In the genomic region with DNA sequence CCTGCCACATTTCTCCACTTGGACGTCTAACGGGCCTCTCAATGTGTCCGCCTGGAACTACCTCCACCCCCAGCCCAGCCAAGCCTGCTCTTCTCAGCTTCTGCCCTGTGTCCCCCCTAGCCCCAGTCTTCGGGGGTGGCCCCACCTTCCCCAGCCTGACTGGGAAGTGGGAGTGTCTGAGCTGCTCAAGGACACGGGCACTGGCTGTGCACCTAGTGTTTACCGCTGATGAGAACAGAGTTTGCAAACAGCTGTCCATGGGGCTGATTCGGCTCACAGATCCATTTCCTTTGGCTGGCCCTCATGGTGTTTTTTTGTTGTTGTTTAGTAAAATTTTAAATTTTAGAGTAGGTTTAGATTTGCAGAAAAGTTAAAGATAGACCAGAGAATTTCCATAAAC, we compare ENCODE assay signal across 27 cellular contexts.
DNase-seq lines count a peak whose midpoint lies in the region; ATAC-seq, FAIRE-seq and TF ChIP-seq lines count a peak whose summit lies in the region.
"Had no signal": no experiment of that assay in that cellular context is flagged by ENCODE, and none has a peak within 500 bp of the region (broad histone marks: within the 10 kb centered on the region; RNA-seq: fewer than 3 reads in every experiment).

No MANE protein-coding gene starts in this region.

- POLR2A ChIA-PET in H1 (lab: Charles Lee; ENCODE audit: partially characterized antibody): no interaction called here
- POLR2A ChIA-PET in PC-3 (lab: Charles Lee; ENCODE audit: unreplicated experiment): no interaction called here

- H3K9ac ChIP-seq in H9 (ENCODE audit: extremely low read depth, insufficient read length, low read length) (no peak overlapping the region), H1 (replicated peaks in 1 of 4; ENCODE audit: extremely low read depth in 1 of 4, low read depth in 3 of 4, low read length in 3 of 4) (no peak overlapping the region), PC-3 (ENCODE audit: low read length) (no peak overlapping the region)
- H3K9ac ChIP-seq: BLaER1 had no signal

- H2BK15ac ChIP-seq in H9 (ENCODE audit: low read depth, low read length): no peak overlapping the region
- no peak overlapping the region for H2BK15ac ChIP-seq in H1 (ENCODE audit: low read length)

- H3K27me3 Mint-ChIP-seq in GM23338 (ENCODE audit: insufficient read depth, low read depth, poor library complexity) (peaks cover 12% of the 10 kb centered on the region), H9 (ENCODE audit: low read depth) (peaks cover 5% of the 10 kb centered on the region)

- peaks cover 7% of the 10 kb centered on the region; the same call in 1 of the 2 replicates for H3K9me2 ChIP-seq in GM23338 (ENCODE audit: insufficient read depth)
- H3K9me2 ChIP-seq in PC-3 (replicated peaks; ENCODE audit: low read length): no peaks in the 10 kb centered on the region

- H3K4me1 Mint-ChIP-seq in GM23338 (peaks cover 3% of the 10 kb centered on the region; the same call in 2 of the 3 replicates), H9 (peaks cover 43 to 46% of the 10 kb centered on the region in 2 experiments)
- H3K4me1 Mint-ChIP-seq: CD14-positive monocyte; CD8-positive, alpha-beta memory T cell had no signal

- H2AFZ ChIP-seq in GM23338: 0 out of 2 replicates have a peak overlapping the region, but pooled peaks have one; percentile 45
- H2AFZ ChIP-seq in H9 (ENCODE audit: low read length): no peak overlapping the region
- no peak overlapping the region for H2AFZ ChIP-seq in H1 (ENCODE audit: low read length)
- no peak overlapping the region for H2AFZ ChIP-seq in PC-3 (ENCODE audit: low read length)

- H3K4me2 ChIP-seq in GM23338: no peak overlapping the region
- H3K4me2 ChIP-seq in H9 (ENCODE audit: insufficient read depth, insufficient read length, low read length): no peak overlapping the region
- no peak overlapping the region for H3K4me2 ChIP-seq in H1 (ENCODE audit: insufficient read depth in 1 of 2, low read depth in 2 of 2, low read length in 2 of 2)
- H3K4me2 ChIP-seq in PC-3 (ENCODE audit: low read length): no peak overlapping the region
- H3K4me2 ChIP-seq: BLaER1 had no signal

- H4K91ac ChIP-seq in H9 (ENCODE audit: insufficient read length, low read depth, low read length): no peak overlapping the region
- H4K91ac ChIP-seq in H1 (replicated peaks; ENCODE audit: insufficient read length, low read length): no peak overlapping the region

- H2BK120ac ChIP-seq in H9 (ENCODE audit: low read depth, low read length, poor library complexity, severe bottlenecking) (no peak overlapping the region), H1 (replicated peaks; ENCODE audit: low read depth, low read length) (no peak overlapping the region)

- H3K79me1 ChIP-seq in H9 (ENCODE audit: insufficient read depth, low read depth, low read length, poor library complexity, severe bottlenecking) (no peaks in the 10 kb centered on the region), H1 (ENCODE audit: low read depth, low read length) (no peaks in the 10 kb centered on the region)

- no peak overlapping the region for H4K8ac ChIP-seq in H9 (replicated peaks; ENCODE audit: insufficient read length, low read depth, low read length)
- H4K8ac ChIP-seq in H1 (ENCODE audit: extremely low read depth, insufficient read depth, low read length): no peak overlapping the region; the same call in 1 of the 2 replicates

- H3K23ac ChIP-seq in H9 (ENCODE audit: insufficient read length, low read depth, low read length) (no peak overlapping the region), H1 (ENCODE audit: insufficient read length) (no peak overlapping the region)

- TF ChIP-seq CTCF in GM23338 (conservative IDR thresholded peaks at IDR 0.05; ENCODE audit: low read depth in 2 of 2) (no peak), H9 (conservative IDR thresholded peaks at IDR 0.05) (no peak), H1 (IDR thresholded peaks at IDR 0.05; ENCODE audit: control extremely low read depth in 1 of 3, insufficient read depth in 1 of 3, low read depth in 1 of 3, low read length in 3 of 3) (no peak), PC-3 (conservative IDR thresholded peaks at IDR 0.05; ENCODE audit: low read depth, low read length) (no peak)

- no peaks in the 10 kb centered on the region for H3K9me3 ChIP-seq in H9 (ENCODE audit: control insufficient read depth, low read depth, low read length)
- H3K9me3 ChIP-seq in H1 (ENCODE audit: insufficient read depth in 2 of 2, low read depth in 1 of 2, low read length in 1 of 2): no peaks in the 10 kb centered on the region
- H3K9me3 ChIP-seq in HAP-1: peaks cover 1% of the 10 kb centered on the region; the same call in 1 of the 2 replicates
- H3K9me3 ChIP-seq in PC-3 (ENCODE audit: low read length): no peaks in the 10 kb centered on the region
- H3K9me3 ChIP-seq: BE2C, BLaER1 had no signal

- H3K4me1 ChIP-seq in GM23338 (ENCODE audit: insufficient read depth): peaks cover 10% of the 10 kb centered on the region
- H3K4me1 ChIP-seq in H9 (ENCODE audit: insufficient read depth, low read length): no peaks in the 10 kb centered on the region
- peaks cover 0 to 3% (median 1%) of the 10 kb centered on the region in 4 experiments; a peak in 2 of 7 replicates for H3K4me1 ChIP-seq in H1 (replicated peaks in 1 of 4; ENCODE audit: control insufficient read depth in 3 of 4, insufficient read depth in 4 of 4, low read length in 3 of 4)
- peaks cover 24% of the 10 kb centered on the region for H3K4me1 ChIP-seq in HAP-1
- H3K4me1 ChIP-seq in PC-3 (ENCODE audit: insufficient read depth, low read length): no peaks in the 10 kb centered on the region
- H3K4me1 ChIP-seq: BE2C had no signal

- H3K4ac ChIP-seq in H9 (ENCODE audit: low read depth, low read length): no peak overlapping the region
- no peak overlapping the region for H3K4ac ChIP-seq in H1 (replicated peaks; ENCODE audit: insufficient read length, low read depth, low read length)

- BruUV-seq in PC-3 (replicated peaks; lab: Mats Ljungman, UMichigan): no TSS peak

- no peak for TF ChIP-seq POLR2A in H1 (IDR thresholded peaks at IDR 0.05; ENCODE audit: control extremely low read depth in 1 of 2, low read depth in 2 of 2, low read length in 2 of 2)

- H3K18ac ChIP-seq in H9 (ENCODE audit: insufficient read length, low read depth, low read length) (no peak overlapping the region), H1 (ENCODE audit: extremely low read depth, low read length) (peak overlapping the region; percentile 48; the same call in 1 of the 2 replicates)

- TF ChIP-seq RAD21 in H1 (IDR thresholded peaks at IDR 0.05 in 1 of 2, conservative IDR thresholded peaks at IDR 0.05 in 1 of 2; ENCODE audit: low read depth in 2 of 2, low read length in 2 of 2): no peak

- H2AK5ac ChIP-seq in H9 (ENCODE audit: insufficient read length, low read length) (no peak overlapping the region), H1 (ENCODE audit: low read depth, low read length) (no peak overlapping the region)

- WGBS in H9 (ENCODE audit: extremely low coverage, insufficient read length, low lambda C conversion rate): no CpG with 5 or more reads among the region's 7 CpGs
- WGBS in H1 (ENCODE audit: extremely low coverage in 1 of 2, insufficient coverage in 1 of 2, insufficient read length in 1 of 2, insufficient replicate concordance in 2 of 2, low coverage in 1 of 2, low lambda C conversion rate in 2 of 2, missing lambda C conversion rate in 1 of 2), 2 experiments: 84% methylated on average over 7 of the region's 7 CpGs; no CpG with 5 or more reads in 1 of the 2 experiments

- H3K27ac Mint-ChIP-seq in GM23338 (no peak overlapping the region), H9 (no peak overlapping the region)
- H3K27ac Mint-ChIP-seq: CD14-positive monocyte; CD4-positive, CD25-positive, alpha-beta regulatory T cell; CD8-positive, alpha-beta memory T cell had no signal

- H3K36me3 ChIP-seq in GM23338 (ENCODE audit: insufficient read depth) (no peaks in the 10 kb centered on the region; the same call in 1 of the 2 replicates), H1 (ENCODE audit: control insufficient read depth in 2 of 4, insufficient read depth in 4 of 4, low read length in 3 of 4) (no peaks in the 10 kb centered on the region), HAP-1 (replicated peaks) (no peaks in the 10 kb centered on the region), PC-3 (ENCODE audit: low read depth, low read length) (no peaks in the 10 kb centered on the region)
- H3K36me3 ChIP-seq: BE2C, BLaER1 had no signal

- H3K27me3 ChIP-seq in GM23338 (ENCODE audit: insufficient read depth) (no peaks in the 10 kb centered on the region), H9 (ENCODE audit: insufficient read depth, low read length) (no peaks in the 10 kb centered on the region), H1 (replicated peaks in 1 of 4; ENCODE audit: control insufficient read depth in 3 of 4, extremely low read depth in 1 of 4, insufficient read depth in 3 of 4, low read length in 3 of 4) (no peaks in the 10 kb centered on the region), HAP-1 (ENCODE audit: low read depth) (no peaks in the 10 kb centered on the region), PC-3 (ENCODE audit: low read length) (peaks cover 37% of the 10 kb centered on the region)
- H3K27me3 ChIP-seq: BE2C, BLaER1 had no signal

- H3F3A ChIP-seq in GM23338 (replicated peaks; ENCODE audit: low read depth) (no peaks in the 10 kb centered on the region), PC-3 (ENCODE audit: low read length, unreplicated experiment) (no peaks in the 10 kb centered on the region)

- H4K20me1 ChIP-seq in GM23338 (replicated peaks; ENCODE audit: insufficient read depth): no peaks in the 10 kb centered on the region
- H4K20me1 ChIP-seq in H9 (ENCODE audit: control insufficient read depth, insufficient read depth, insufficient read length): no peaks in the 10 kb centered on the region
- no peaks in the 10 kb centered on the region for H4K20me1 ChIP-seq in H1 (replicated peaks in 1 of 2; ENCODE audit: control insufficient read depth in 1 of 2, insufficient read depth in 2 of 2, low read length in 2 of 2)
- no peaks in the 10 kb centered on the region for H4K20me1 ChIP-seq in PC-3 (ENCODE audit: low read length)
- H4K20me1 ChIP-seq: BLaER1 had no signal

- H2BK5ac ChIP-seq in H9 (ENCODE audit: insufficient read length, low read length) (no peak overlapping the region), H1 (ENCODE audit: low read depth, low read length) (no peak overlapping the region)

- H4K5ac ChIP-seq in H9 (ENCODE audit: insufficient read length, low read depth, low read length): no peak overlapping the region
- no peak overlapping the region for H4K5ac ChIP-seq in H1 (ENCODE audit: insufficient read length, low read depth, low read length)

- H3K4me3 Mint-ChIP-seq in GM23338 (no peak overlapping the region), H9 (no peak overlapping the region)
- H3K4me3 Mint-ChIP-seq: CD4-positive, alpha-beta memory T cell; CD4-positive, CD25-positive, alpha-beta regulatory T cell; CD8-positive, alpha-beta memory T cell had no signal

- H2BK12ac ChIP-seq in H9 (ENCODE audit: insufficient read length, low read depth, low read length) (no peak overlapping the region), H1 (ENCODE audit: low read depth, low read length) (peak overlapping the region; percentile 27; the same call in 1 of the 2 replicates)

- H2BK20ac ChIP-seq in H9 (ENCODE audit: low read depth, low read length, poor library complexity, severe bottlenecking): no peak overlapping the region
- H2BK20ac ChIP-seq in H1 (ENCODE audit: low read length): no peak overlapping the region

- ATAC-seq in GM23338: no peak
- no peak for ATAC-seq in PC-3
- ATAC-seq: GM12878 had no signal

- CTCF ChIA-PET in H1 (lab: Charles Lee; ENCODE audit: partially characterized antibody) (interaction anchor here (1.5 to 2.2 kb wide), 2 partner anchors 25 to 59 kb away, joined by 3 to 10 read pairs; no protein-coding TSS in a partner anchor), PC-3 (lab: Charles Lee) (no interaction called here)

- H3K23me2 ChIP-seq in H9 (ENCODE audit: insufficient read length, low read depth, low read length, poor library complexity, severe bottlenecking): peaks cover 3% of the 10 kb centered on the region
- H3K23me2 ChIP-seq in H1 (ENCODE audit: low read depth, low read length): no peaks in the 10 kb centered on the region

- intact Hi-C loops in PC-3 (cut with micrococcal nuclease): no loop called here

- H3K14ac ChIP-seq in H9 (ENCODE audit: insufficient read depth, low read length): no peak overlapping the region
- no peak overlapping the region for H3K14ac ChIP-seq in H1 (ENCODE audit: insufficient read length)

- DNase-seq in GM23338 (ENCODE audit: low spot score) (no peak), H9 (peak; percentile 25), H1 (ENCODE audit: low read depth in 1 of 2, low spot score in 2 of 2) (no peak), islet precursor cell (peak; percentile 32), HAP-1 (ENCODE audit: low spot score in 2 of 2) (no peak), NCI-H345 (lab: John Stamatoyannopoulos, UW) (no peak), PC-3 (no peak)
- DNase-seq: 8988T; ACHN; BE2C; C1 segment of cervical spinal cord; CD4-positive, alpha-beta memory T cell; CD4-positive, CD25-positive, alpha-beta regulatory T cell; CD8-positive, alpha-beta memory T cell; COR-L47; DMS 273 treated with DMSO at 0.1 percent for 48 hours; DMS153; DMS79; DND-41; EL; GDM1 had no signal

- H3K9me3 Mint-ChIP-seq in GM23338: peaks cover 2% of the 10 kb centered on the region; the same call in 1 of the 3 replicates
- no peaks in the 10 kb centered on the region for H3K9me3 Mint-ChIP-seq in H9
- H3K9me3 Mint-ChIP-seq: CD4-positive, alpha-beta memory T cell; CD4-positive, CD25-positive, alpha-beta regulatory T cell; CD8-positive, alpha-beta memory T cell had no signal

- no peak overlapping the region for H3K56ac ChIP-seq in H9 (ENCODE audit: insufficient read length, low read depth, low read length)
- no peak overlapping the region for H3K56ac ChIP-seq in H1 (replicated peaks; ENCODE audit: insufficient read length, low read depth, low read length)

- in situ Hi-C loops in HAP-1 (cut with MboI; ENCODE audit: low sequenced_read_pairs): no loop called here

- H3T11ph ChIP-seq in H9 (ENCODE audit: low read length): no peak overlapping the region

- H3K4me3 ChIP-seq in GM23338: no peak overlapping the region
- no peak overlapping the region for H3K4me3 ChIP-seq in H1 (ENCODE audit: extremely low read depth in 1 of 4, insufficient read depth in 2 of 4, low read depth in 3 of 4, low read length in 4 of 4)
- no peak overlapping the region for H3K4me3 ChIP-seq in HAP-1
- no peak overlapping the region for H3K4me3 ChIP-seq in PC-3 (ENCODE audit: low read length)
- H3K4me3 ChIP-seq: BLaER1, GM12878 had no signal

- H3K27ac ChIP-seq in GM23338 (ENCODE audit: low read depth) (no peak overlapping the region), H9 (ENCODE audit: insufficient read length, low read depth, low read length) (no peak overlapping the region), H1 (ENCODE audit: low read depth, low read length) (no peak overlapping the region), PC-3 (ENCODE audit: low read length) (no peak overlapping the region)
- H3K27ac ChIP-seq: BLaER1 had no signal

- no peaks in the 10 kb centered on the region for H3K79me2 ChIP-seq in GM23338 (replicated peaks; ENCODE audit: insufficient read depth)
- H3K79me2 ChIP-seq in H9 (ENCODE audit: insufficient read depth, low read length): no peaks in the 10 kb centered on the region
- no peaks in the 10 kb centered on the region for H3K79me2 ChIP-seq in H1 (ENCODE audit: control insufficient read depth in 1 of 2, insufficient read depth in 2 of 2, low read length in 2 of 2)
- H3K79me2 ChIP-seq in PC-3 (ENCODE audit: low read length): no peaks in the 10 kb centered on the region

- FAIRE-seq in H1 (lab: Jason Lieb, UNC): no peak
- FAIRE-seq: A204.1, GM12878, GM12892, GM18507 had no signal

- no peaks in the 10 kb centered on the region; the same call in 2 of the 3 replicates for H3K36me3 Mint-ChIP-seq in GM23338 (ENCODE audit: low read depth)
- H3K36me3 Mint-ChIP-seq in H9 (ENCODE audit: insufficient read depth in 1 of 3, low read depth in 3 of 3): no peaks in the 10 kb centered on the region
- H3K36me3 Mint-ChIP-seq: CD14-positive monocyte; CD4-positive, alpha-beta memory T cell; CD4-positive, CD25-positive, alpha-beta regulatory T cell; CD8-positive, alpha-beta memory T cell had no signal

- TF ChIP-seq EP300 in H1 (IDR thresholded peaks at IDR 0.05; ENCODE audit: borderline replicate concordance in 1 of 2, low read depth in 2 of 2, low read length in 2 of 2): no peak

Comparison
In these comparisons a context has a peak if more than half of its experiments do, and no peak if none do; other contexts are left out.
1. DNase-seq: peak in H9 (single experiment) and islet precursor cell (single experiment); none in GM23338 (single experiment), H1 (0 of 2), HAP-1 (0 of 2), NCI-H345 (single experiment) and PC-3 (single experiment).